Comparison of ENCODE assay signal across 21 cellular contexts in the genomic region with DNA sequence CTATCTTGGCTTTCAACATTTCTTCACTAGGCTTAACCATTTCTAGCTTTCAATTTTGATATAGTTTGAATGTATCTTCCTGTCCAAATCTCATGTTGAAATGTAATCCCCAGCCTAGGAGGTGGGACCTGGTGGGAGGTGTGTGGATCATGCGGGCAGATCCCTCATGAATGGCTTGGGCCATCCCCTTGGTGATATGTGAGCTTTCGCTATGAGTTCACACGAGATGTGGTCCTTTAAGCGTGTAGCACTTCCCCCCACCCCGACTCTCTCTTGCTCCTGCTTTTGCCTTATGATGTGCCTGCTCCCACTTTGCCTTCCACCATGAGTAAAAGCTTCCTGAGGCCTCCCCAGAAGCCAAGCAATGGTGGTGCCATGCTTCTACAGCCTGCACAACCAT. TPM values are rescaled to one million over a fixed set of nuclear protein-coding genes. Genes with fewer than 3 reads are reported as not detected.
A peak's percentile ranks its signal among the peaks of the same experiment; 100 is the strongest.
DNase-seq lines count a peak whose midpoint lies in the region; ATAC-seq and TF ChIP-seq lines count a peak whose summit lies in the region.
"Had no signal": no experiment of that assay in that cellular context is flagged by ENCODE, and none has a peak within 500 bp of the region (broad histone marks: within the 10 kb centered on the region; RNA-seq: fewer than 3 reads in every experiment).

No MANE protein-coding gene starts in this region.

- POLR2A ChIA-PET in activated CD8-positive, alpha-beta T cell treated with anti-CD3 and anti-CD28 coated beads for 36 hours (lab: Charles Lee), result interaction anchor here (1.1 kb wide), 1 partner anchor 160 kb away, joined by 3 read pairs; no protein-coding TSS in a partner anchor

- peaks cover 9% of the 10 kb centered on the region for H3K9me3 Mint-ChIP-seq in chondrocyte (ENCODE audit: low read depth)
- H3K9me3 Mint-ChIP-seq in activated naive CD4-positive, alpha-beta T cell treated with anti-CD3 and anti-CD28 coated beads for 36 hours, result peaks cover 7% of the 10 kb centered on the region
- peaks cover 5% of the 10 kb centered on the region for H3K9me3 Mint-ChIP-seq in activated CD8-positive, alpha-beta T cell treated with anti-CD3 and anti-CD28 coated beads for 36 hours

- CTCF ChIA-PET in activated naive CD4-positive, alpha-beta T cell treated with anti-CD3 and anti-CD28 coated beads for 36 hours (lab: Charles Lee), result interaction anchor here (1.1 to 1.2 kb wide), 2 partner anchors 16 to 673 kb away, joined by 3 read pairs; no protein-coding TSS in a partner anchor
- CTCF ChIA-PET in activated CD8-positive, alpha-beta T cell treated with anti-CD3 and anti-CD28 coated beads for 36 hours (lab: Charles Lee), result no interaction called here

- TF ChIP-seq CTCF in body of pancreas (IDR thresholded peaks at IDR 0.05), result no peak
- TF ChIP-seq CTCF in chondrocyte (IDR thresholded peaks at IDR 0.05), result no peak
- TF ChIP-seq CTCF in activated CD8-positive, alpha-beta T cell treated with anti-CD3 and anti-CD28 coated beads for 36 hours (IDR thresholded peaks at IDR 0.05), result no peak

- H3K27ac ChIP-seq in SK-N-MC, result peak overlapping the region; percentile 90
- no peak overlapping the region for H3K27ac ChIP-seq in body of pancreas
- H3K27ac ChIP-seq: psoas muscle, SJCRH30 had no signal

- DNase-seq in SK-N-MC (ENCODE audit: low read depth, low spot score) (no peak), body of pancreas (no peak), chondrocyte (ENCODE audit: low spot score) (no peak)
- no peak for DNase-seq in activated naive CD4-positive, alpha-beta T cell treated with anti-CD3 and anti-CD28 coated beads for 36 hours
- no peak for DNase-seq in activated CD8-positive, alpha-beta T cell treated with anti-CD3 and anti-CD28 coated beads for 36 hours
- DNase-seq: activated CD4-positive, alpha-beta memory T cell treated with anti-CD3 and anti-CD28 coated beads, Interleukin-2, amount 10 ng/mL, durations not matched to agents 7 days and 5 days; activated naive CD8-positive, alpha-beta T cell treated with anti-CD3 and anti-CD28 coated beads for 36 hours; activated T-cell treated with anti-CD3 and anti-CD28 coated beads, Interleukin-2, amount 50 U/mL, for 72 hours; CD8-positive, alpha-beta T cell; DMS79 treated with DMSO at 0.1 percent for 48 hours; midbrain; NCI-H524 treated with DMSO at 0.1 percent for 48 hours; psoas muscle; SJCRH30; small intestine; stimulated activated CD4-positive, alpha-beta T cell treated with anti-CD3 and anti-CD28 coated beads, Interleukin-4, amount 100 ng/mL, for 1 hour had no signal

- peaks cover 1% of the 10 kb centered on the region for H3K27me3 Mint-ChIP-seq in chondrocyte (ENCODE audit: low read depth)
- no peaks in the 10 kb centered on the region for H3K27me3 Mint-ChIP-seq in activated naive CD4-positive, alpha-beta T cell treated with anti-CD3 and anti-CD28 coated beads for 36 hours (ENCODE audit: low read depth)
- H3K27me3 Mint-ChIP-seq in activated CD8-positive, alpha-beta T cell treated with anti-CD3 and anti-CD28 coated beads for 36 hours, result no peaks in the 10 kb centered on the region
- H3K27me3 Mint-ChIP-seq: activated naive CD8-positive, alpha-beta T cell treated with anti-CD3 and anti-CD28 coated beads for 36 hours had no signal

- H3K36me3 Mint-ChIP-seq in chondrocyte (ENCODE audit: low read depth), result peaks cover 5% of the 10 kb centered on the region
- H3K36me3 Mint-ChIP-seq in activated naive CD4-positive, alpha-beta T cell treated with anti-CD3 and anti-CD28 coated beads for 36 hours (ENCODE audit: low read depth), result no peaks in the 10 kb centered on the region
- H3K36me3 Mint-ChIP-seq in activated CD8-positive, alpha-beta T cell treated with anti-CD3 and anti-CD28 coated beads for 36 hours (ENCODE audit: low read depth), result no peaks in the 10 kb centered on the region
- H3K36me3 Mint-ChIP-seq: activated naive CD8-positive, alpha-beta T cell treated with anti-CD3 and anti-CD28 coated beads for 36 hours; brain; CD8-positive, alpha-beta T cell had no signal

- H3K27me3 ChIP-seq in body of pancreas, result no peaks in the 10 kb centered on the region
- H3K27me3 ChIP-seq: SJCRH30 had no signal

- no peak overlapping the region for H3K4me3 Mint-ChIP-seq in chondrocyte (ENCODE audit: unreplicated experiment)
- no peak overlapping the region for H3K4me3 Mint-ChIP-seq in activated naive CD4-positive, alpha-beta T cell treated with anti-CD3 and anti-CD28 coated beads for 36 hours
- no peak overlapping the region for H3K4me3 Mint-ChIP-seq in activated CD8-positive, alpha-beta T cell treated with anti-CD3 and anti-CD28 coated beads for 36 hours
- H3K4me3 Mint-ChIP-seq: activated CD4-positive, alpha-beta memory T cell treated with anti-CD3 and anti-CD28 coated beads, Interleukin-2, amount 10 ng/mL, durations not matched to agents 7 days and 5 days; activated naive CD8-positive, alpha-beta T cell treated with anti-CD3 and anti-CD28 coated beads for 36 hours; activated T-cell treated with anti-CD3 and anti-CD28 coated beads, Interleukin-2, amount 50 U/mL, for 72 hours; brain; CD8-positive, alpha-beta T cell; dendritic cell treated with granulocyte-macrophage colony-stimulating factor and Interleukin-4, amounts not matched to agents 40 ng/mL and 50 ng/mL, for 4 days had no signal

- no peak for TF ChIP-seq POLR2A in body of pancreas (IDR thresholded peaks at IDR 0.05)

- intact Hi-C loops in body of pancreas (cut with DNase I), result no loop called here
- intact Hi-C loops in activated naive CD4-positive, alpha-beta T cell treated with anti-CD3 and anti-CD28 coated beads for 36 hours (cut with micrococcal nuclease), result no loop called here
- intact Hi-C loops in activated CD8-positive, alpha-beta T cell treated with anti-CD3 and anti-CD28 coated beads for 36 hours (cut with micrococcal nuclease), result no loop called here

- ATAC-seq in GM18870 (IDR thresholded peaks at IDR 0.05; ENCODE audit: unreplicated experiment), result peak; percentile 69
- peak; percentile 78 for ATAC-seq in GM21529 (IDR thresholded peaks at IDR 0.05; ENCODE audit: unreplicated experiment)
- ATAC-seq in HG02885 (IDR thresholded peaks at IDR 0.05; ENCODE audit: poor library complexity, unreplicated experiment), result peak; percentile 90
- ATAC-seq in body of pancreas, result no peak
- no peak for ATAC-seq in activated CD8-positive, alpha-beta T cell treated with anti-CD3 and anti-CD28 coated beads for 36 hours
- ATAC-seq: activated T-cell treated with anti-CD3 and anti-CD28 coated beads, Interleukin-2, amount 50 U/mL, for 72 hours; CD8-positive, alpha-beta T cell; psoas muscle had no signal

- H3K9me3 ChIP-seq in SK-N-MC (ENCODE audit: low read depth, low read length) (peaks cover 9% of the 10 kb centered on the region; the same call in 1 of the 2 replicates), body of pancreas (no peaks in the 10 kb centered on the region)

- H3K27ac Mint-ChIP-seq in chondrocyte (ENCODE audit: unreplicated experiment), result no peak overlapping the region
- H3K27ac Mint-ChIP-seq in activated naive CD4-positive, alpha-beta T cell treated with anti-CD3 and anti-CD28 coated beads for 36 hours, result no peak overlapping the region
- no peak overlapping the region for H3K27ac Mint-ChIP-seq in activated CD8-positive, alpha-beta T cell treated with anti-CD3 and anti-CD28 coated beads for 36 hours
- H3K27ac Mint-ChIP-seq: activated CD4-positive, alpha-beta memory T cell treated with anti-CD3 and anti-CD28 coated beads, Interleukin-2, amount 10 ng/mL, durations not matched to agents 7 days and 5 days; activated naive CD8-positive, alpha-beta T cell treated with anti-CD3 and anti-CD28 coated beads for 36 hours; activated T-cell treated with anti-CD3 and anti-CD28 coated beads, Interleukin-2, amount 50 U/mL, for 72 hours; brain; CD8-positive, alpha-beta T cell had no signal

- no peaks in the 10 kb centered on the region for H3K4me1 Mint-ChIP-seq in chondrocyte (ENCODE audit: low read depth)
- no peaks in the 10 kb centered on the region for H3K4me1 Mint-ChIP-seq in activated naive CD4-positive, alpha-beta T cell treated with anti-CD3 and anti-CD28 coated beads for 36 hours (ENCODE audit: low read depth)
- no peaks in the 10 kb centered on the region for H3K4me1 Mint-ChIP-seq in activated CD8-positive, alpha-beta T cell treated with anti-CD3 and anti-CD28 coated beads for 36 hours (ENCODE audit: low read depth)
- H3K4me1 Mint-ChIP-seq: activated CD4-positive, alpha-beta memory T cell treated with anti-CD3 and anti-CD28 coated beads, Interleukin-2, amount 10 ng/mL, durations not matched to agents 7 days and 5 days; activated naive CD8-positive, alpha-beta T cell treated with anti-CD3 and anti-CD28 coated beads for 36 hours; brain had no signal

- WGBS in body of pancreas, 2 donors, result 86 to 98% methylated on average over 5 of the region's 5 CpGs

- no peak overlapping the region for H3K9ac ChIP-seq in SK-N-MC (ENCODE audit: insufficient read length)

- H3K36me3 ChIP-seq in SK-N-MC (ENCODE audit: insufficient read depth, low read length), result no peaks in the 10 kb centered on the region
- H3K36me3 ChIP-seq in body of pancreas (replicated peaks in 1 of 2; ENCODE audit: insufficient read depth in 1 of 2, low read depth in 2 of 2), result no peaks in the 10 kb centered on the region
- H3K36me3 ChIP-seq: SJCRH30 had no signal

- H3K4me3 ChIP-seq in SK-N-MC (no peak overlapping the region), body of pancreas (no peak overlapping the region)
- H3K4me3 ChIP-seq: psoas muscle, SJCRH30 had no signal

- no peaks in the 10 kb centered on the region for H3K4me1 ChIP-seq in body of pancreas
- H3K4me1 ChIP-seq: psoas muscle, SJCRH30 had no signal

RNA-seq across cellular contexts. Expression of a gene that starts 40.6 kb away (rescaled TPM):
- 10 to 100 TPM; 24.6 to 26.7 TPM for total RNA-seq in body of pancreas
- 38.8 to 47.2 TPM (median 46.8 TPM) in 3 replicates for total RNA-seq in chondrocyte
- 10 to 100 TPM; 34.9 to 37.2 TPM for total RNA-seq in activated naive CD4-positive, alpha-beta T cell treated with anti-CD3 and anti-CD28 coated beads for 36 hours
- 10 to 100 TPM; 42.5 to 42.8 TPM for total RNA-seq in activated CD8-positive, alpha-beta T cell treated with anti-CD3 and anti-CD28 coated beads for 36 hours

RNA-seq across cellular contexts. Expression of a gene that starts 46.4 kb away (rescaled TPM):
- total RNA-seq in body of pancreas, result 10 to 100 TPM; 19.1 to 27.0 TPM
- total RNA-seq in chondrocyte, result 54.0 to 71.3 TPM (median 58.2 TPM) in 3 replicates
- 10 to 100 TPM; 10.3 to 11.3 TPM for total RNA-seq in activated naive CD4-positive, alpha-beta T cell treated with anti-CD3 and anti-CD28 coated beads for 36 hours
- 1 to 10 TPM; 4.8 to 5.1 TPM for total RNA-seq in activated CD8-positive, alpha-beta T cell treated with anti-CD3 and anti-CD28 coated beads for 36 hours

Comparison
In these comparisons a context has a peak if more than half of its experiments do, and no peak if none do; other contexts are left out.
1. ATAC-seq: peak in GM18870 (single experiment), GM21529 (single experiment) and HG02885 (single experiment); none in body of pancreas (single experiment) and activated CD8-positive, alpha-beta T cell treated with anti-CD3 and anti-CD28 coated beads for 36 hours (single experiment).